In the genomic region with DNA sequence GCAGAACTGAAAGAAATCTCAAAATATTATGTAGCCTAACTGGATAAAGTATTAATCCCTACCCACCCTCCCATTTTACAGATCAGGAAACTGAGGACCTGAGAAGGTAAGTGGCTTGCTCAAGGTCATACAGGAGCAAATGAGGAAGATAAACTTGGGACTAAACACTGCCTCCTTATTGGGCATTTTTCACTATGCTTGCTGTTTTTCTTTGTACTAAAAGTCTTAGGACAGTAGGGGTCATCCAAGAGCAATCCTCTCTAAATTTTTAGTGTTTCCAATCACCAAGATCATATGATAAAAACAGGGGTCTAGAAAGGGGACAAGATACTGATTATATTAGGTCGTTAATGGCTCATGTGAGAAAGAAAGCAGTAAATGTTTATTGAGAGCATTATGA, we compare ENCODE assay signal across 1 cellular context.
TF ChIP-seq lines count a peak whose summit lies in the region.

No MANE protein-coding gene starts in this region.

TF ChIP-seq in IMR-90, 13 proteins besides CTCF, POLR2A, EP300 and RAD21:
- TF ChIP-seq, protein P1, sequence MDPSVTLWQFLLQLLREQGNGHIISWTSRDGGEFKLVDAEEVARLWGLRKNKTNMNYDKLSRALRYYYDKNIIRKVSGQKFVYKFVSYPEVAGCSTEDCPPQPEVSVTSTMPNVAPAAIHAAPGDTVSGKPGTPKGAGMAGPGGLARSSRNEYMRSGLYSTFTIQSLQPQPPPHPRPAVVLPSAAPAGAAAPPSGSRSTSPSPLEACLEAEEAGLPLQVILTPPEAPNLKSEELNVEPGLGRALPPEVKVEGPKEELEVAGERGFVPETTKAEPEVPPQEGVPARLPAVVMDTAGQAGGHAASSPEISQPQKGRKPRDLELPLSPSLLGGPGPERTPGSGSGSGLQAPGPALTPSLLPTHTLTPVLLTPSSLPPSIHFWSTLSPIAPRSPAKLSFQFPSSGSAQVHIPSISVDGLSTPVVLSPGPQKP (IDR thresholded peaks at IDR 0.05; ENCODE audit: borderline replicate concordance, low read depth, low read length) = no peak
- TF ChIP-seq CHD1 (IDR thresholded peaks at IDR 0.05; ENCODE audit: low read depth, low read length) = no peak
- TF ChIP-seq, protein P2, sequence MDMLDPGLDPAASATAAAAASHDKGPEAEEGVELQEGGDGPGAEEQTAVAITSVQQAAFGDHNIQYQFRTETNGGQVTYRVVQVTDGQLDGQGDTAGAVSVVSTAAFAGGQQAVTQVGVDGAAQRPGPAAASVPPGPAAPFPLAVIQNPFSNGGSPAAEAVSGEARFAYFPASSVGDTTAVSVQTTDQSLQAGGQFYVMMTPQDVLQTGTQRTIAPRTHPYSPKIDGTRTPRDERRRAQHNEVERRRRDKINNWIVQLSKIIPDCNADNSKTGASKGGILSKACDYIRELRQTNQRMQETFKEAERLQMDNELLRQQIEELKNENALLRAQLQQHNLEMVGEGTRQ (IDR thresholded peaks at IDR 0.05; ENCODE audit: low read depth, low read length) = no peak
- no peak for TF ChIP-seq MXI1 (IDR thresholded peaks at IDR 0.05; ENCODE audit: borderline replicate concordance, low read depth, low read length)
- TF ChIP-seq CEBPB (IDR thresholded peaks at IDR 0.05; ENCODE audit: low read depth, low read length) = no peak
- no peak for TF ChIP-seq BHLHE40 (IDR thresholded peaks at IDR 0.05; ENCODE audit: low read depth, low read length)
- no peak for TF ChIP-seq MAZ (IDR thresholded peaks at IDR 0.05; ENCODE audit: borderline replicate concordance, low read depth, low read length)
- TF ChIP-seq RCOR1 (IDR thresholded peaks at IDR 0.05; ENCODE audit: insufficient replicate concordance, low read length) = no peak
- TF ChIP-seq NFE2L2 (IDR thresholded peaks at IDR 0.05; ENCODE audit: low read depth, low read length) = no peak
- no peak; the same call in 1 of the 2 replicates for TF ChIP-seq SMC3 (IDR thresholded peaks at IDR 0.05; ENCODE audit: low read depth, low read length)
